19 cellular contexts compared by ENCODE assay signal in genomic region chr19:31307270-31307669, GRCh38. TPM values are rescaled to one million over a fixed set of nuclear protein-coding genes. Genes with fewer than 3 reads are reported as not detected.
DNase-seq lines count a peak whose midpoint lies in the region; TF ChIP-seq lines count a peak whose summit lies in the region.
"Had no signal": no experiment of that assay in that cellular context is flagged by ENCODE, and none has a peak within 500 bp of the region (broad histone marks: within the 10 kb centered on the region; RNA-seq: fewer than 3 reads in every experiment).

No MANE protein-coding gene starts in this region.

- H3K27ac ChIP-seq in angular gyrus (ENCODE audit: low read depth, low read length) (peak overlapping the region; percentile 46), sigmoid colon (no peak overlapping the region)
- no peak overlapping the region for H3K27ac ChIP-seq in CD4-positive, alpha-beta memory T cell (ENCODE audit: low read depth, low read length)
- H3K27ac ChIP-seq: A549 had no signal

- H3K4me3 Mint-ChIP-seq in CD14-positive monocyte: no peak overlapping the region
- no peak overlapping the region for H3K4me3 Mint-ChIP-seq in CD4-positive, alpha-beta memory T cell
- H3K4me3 Mint-ChIP-seq: CD8-positive, alpha-beta T cell had no signal

- H3K4me1 ChIP-seq in sigmoid colon (peaks cover 0 to 33% (median 11%) of the 10 kb centered on the region in 4 donors), HAP-1 (no peaks in the 10 kb centered on the region)
- no peaks in the 10 kb centered on the region for H3K4me1 ChIP-seq in CD4-positive, alpha-beta memory T cell (ENCODE audit: insufficient read depth, low read length)
- H3K4me1 ChIP-seq: A549, BE2C, Caco-2 had no signal

- H3K36me3 Mint-ChIP-seq in CD14-positive monocyte: peaks cover 9 to 23% of the 10 kb centered on the region in 2 donors
- H3K36me3 Mint-ChIP-seq in CD4-positive, alpha-beta memory T cell: no peaks in the 10 kb centered on the region
- H3K36me3 Mint-ChIP-seq: CD8-positive, alpha-beta T cell had no signal

- no peaks in the 10 kb centered on the region for H3K27me3 Mint-ChIP-seq in CD14-positive monocyte (ENCODE audit: low read depth in 3 of 3)
- no peaks in the 10 kb centered on the region for H3K27me3 Mint-ChIP-seq in CD4-positive, alpha-beta memory T cell

- CTCF ChIA-PET in CD4-positive, alpha-beta memory T cell (lab: Charles Lee; ENCODE audit: partially characterized antibody): no interaction called here

- peaks cover 70% of the 10 kb centered on the region for H3K4me1 Mint-ChIP-seq in CD14-positive monocyte
- H3K4me1 Mint-ChIP-seq in CD4-positive, alpha-beta memory T cell: no peaks in the 10 kb centered on the region

- 90 to 93% methylated on average over 11 of the region's 11 CpGs for WGBS in sigmoid colon, 2 donors

- intact Hi-C loops in CD14-positive monocyte (cut with micrococcal nuclease): loop anchor here in 1 of 2 donors (5.0 kb wide), 1 partner anchor 45 kb away; no protein-coding TSS in a partner anchor
- intact Hi-C loops in sigmoid colon (cut with DNase I): no loop called here
- intact Hi-C loops in CD4-positive, alpha-beta memory T cell (cut with micrococcal nuclease): no loop called here

- TF ChIP-seq EP300 in sigmoid colon (IDR thresholded peaks at IDR 0.05): no peak

- POLR2A ChIA-PET in CD4-positive, alpha-beta memory T cell (lab: Charles Lee; ENCODE audit: partially characterized antibody): no interaction called here

- H3K4me3 ChIP-seq in sigmoid colon (no peak overlapping the region), HAP-1 (no peak overlapping the region)
- no peak overlapping the region for H3K4me3 ChIP-seq in CD4-positive, alpha-beta memory T cell (ENCODE audit: low read length in 2 of 2)
- H3K4me3 ChIP-seq: A549; BLaER1 treated with 17β-estradiol and CSF1 and Interleukin-3, amounts not matched to agents 10 nM and 100 nM had no signal

- TF ChIP-seq CTCF in CD14-positive monocyte (IDR thresholded peaks at IDR 0.05): no peak
- TF ChIP-seq CTCF in sigmoid colon (IDR thresholded peaks at IDR 0.05): no peak

- H3K27me3 ChIP-seq in sigmoid colon: no peaks in the 10 kb centered on the region
- no peaks in the 10 kb centered on the region for H3K27me3 ChIP-seq in CD4-positive, alpha-beta memory T cell (ENCODE audit: insufficient read depth, low read length)
- H3K27me3 ChIP-seq in HAP-1 (ENCODE audit: low read depth): no peaks in the 10 kb centered on the region
- H3K27me3 ChIP-seq: BE2C; BLaER1 treated with 17β-estradiol and CSF1 and Interleukin-3, amounts not matched to agents 10 nM and 100 nM had no signal

- DNase-seq in CD14-positive monocyte (ENCODE audit: low spot score) (peak; percentile 19), mesenteric fat pad (ENCODE audit: low spot score) (peak; percentile 53), sigmoid colon (peak; percentile 26), HAP-1 (ENCODE audit: low spot score in 2 of 2) (no peak), NCI-H2171 (lab: John Stamatoyannopoulos, UW) (no peak)
- no peak for DNase-seq in CD4-positive, alpha-beta memory T cell
- DNase-seq: 8988T; ACHN; AML-193; BE2C; Caco-2; CD8-positive, alpha-beta T cell; DMS153; DND-41; GOT3; H7 had no signal

- no peaks in the 10 kb centered on the region for H3K36me3 ChIP-seq in sigmoid colon
- H3K36me3 ChIP-seq in CD4-positive, alpha-beta memory T cell (ENCODE audit: insufficient read depth, low read length): no peaks in the 10 kb centered on the region
- no peaks in the 10 kb centered on the region for H3K36me3 ChIP-seq in HAP-1 (replicated peaks)
- H3K36me3 ChIP-seq: BE2C had no signal

- peak overlapping the region in 1 of 7 donors; percentile 75 for H3K27ac Mint-ChIP-seq in CD14-positive monocyte
- H3K27ac Mint-ChIP-seq in CD4-positive, alpha-beta memory T cell: no peak overlapping the region
- H3K27ac Mint-ChIP-seq: CD8-positive, alpha-beta T cell had no signal

- no peak for TF ChIP-seq POLR2A in sigmoid colon (IDR thresholded peaks at IDR 0.05)

- in situ Hi-C loops in HAP-1 (cut with MboI; ENCODE audit: low sequenced_read_pairs): no loop called here

- H3K9me3 ChIP-seq in sigmoid colon (no peaks in the 10 kb centered on the region), HAP-1 (no peaks in the 10 kb centered on the region)
- no peaks in the 10 kb centered on the region for H3K9me3 ChIP-seq in CD4-positive, alpha-beta memory T cell (ENCODE audit: control insufficient read depth in 1 of 2, low read length in 2 of 2)
- H3K9me3 ChIP-seq: A549; BE2C; BLaER1 treated with 17β-estradiol and CSF1 and Interleukin-3, amounts not matched to agents 10 nM and 100 nM; Caco-2 had no signal

- H3K9me3 Mint-ChIP-seq in CD14-positive monocyte: peaks cover 0 to 1% (median 0%) of the 10 kb centered on the region in 7 donors
- H3K9me3 Mint-ChIP-seq in CD4-positive, alpha-beta memory T cell: no peaks in the 10 kb centered on the region
- H3K9me3 Mint-ChIP-seq: CD8-positive, alpha-beta T cell had no signal

RNA-seq across cellular contexts. Expression of gene TSHZ3, which starts 42.0 kb away (rescaled TPM):
- polyA plus RNA-seq in CD14-positive monocyte (1 to 10 TPM; 2.3 to 3.3 TPM), sigmoid colon (1 to 10 TPM in 2 of 3 donors, under 1 TPM in 1; 0.46 to 2.6 (median 1.2) TPM)
- total RNA-seq in mesenteric fat pad (12.6 TPM), sigmoid colon (10 to 100 TPM; 16.1 to 27.7 (median 21.2) TPM)
- under 1 TPM; 0.28 to 0.44 TPM for total RNA-seq in CD4-positive, alpha-beta memory T cell
- under 1 TPM; 0.24 to 0.57 TPM for polyA plus RNA-seq in CD4-positive, alpha-beta memory T cell
- total RNA-seq: Caco-2; CD8-positive, alpha-beta T cell had no signal

Comparison
In these comparisons a context has a peak if more than half of its experiments do, and no peak if none do; other contexts are left out.
1. DNase-seq: peak in CD14-positive monocyte (single experiment), mesenteric fat pad (single experiment) and sigmoid colon (single experiment); none in CD4-positive, alpha-beta memory T cell (0 of 5), HAP-1 (0 of 2) and NCI-H2171 (single experiment).